8 cellular contexts compared by ENCODE assay signal in genomic region chr9:70420267-70421019, GRCh38.
DNase-seq lines count a peak whose midpoint lies in the region; ATAC-seq and TF ChIP-seq lines count a peak whose summit lies in the region.

No MANE protein-coding gene starts in this region.

- H3K27ac ChIP-seq in caudate nucleus (ENCODE audit: low read depth, low read length) (peak overlapping the region; percentile 99), skin epidermis (peak overlapping the region; percentile 76 to 100 (median 95))

- DNase-seq in GM12864 (ENCODE audit: low read depth): no peak
- DNase-seq in NCI-H146 treated with DMSO at 0.1 percent for 48 hours (lab: John Stamatoyannopoulos, UW; ENCODE audit: unreplicated experiment): peak; percentile 38
- DNase-seq in T-helper 9 cell: peak; percentile 27
- peak; percentile 56 to 97 (median 85) for DNase-seq in caudate nucleus (lab: John Stamatoyannopoulos, UW)
- peak; percentile 83 for DNase-seq in inferior parietal cortex (ENCODE audit: extremely low spot score)

- no peak for TF ChIP-seq CTCF in GM12864 (IDR thresholded peaks at IDR 0.05; ENCODE audit: low read depth, low read length, missing control alignments)

- H3K4me3 ChIP-seq in GM12864 (ENCODE audit: low read depth, low read length) (peak overlapping the region; percentile 63), skin epidermis (peak overlapping the region; percentile 32 to 47 (median 37))

- ATAC-seq in HG02588 (IDR thresholded peaks at IDR 0.05; ENCODE audit: unreplicated experiment) (peak; percentile 19), HG03565 (IDR thresholded peaks at IDR 0.05; ENCODE audit: unreplicated experiment) (no peak)
